In the genomic region with DNA sequence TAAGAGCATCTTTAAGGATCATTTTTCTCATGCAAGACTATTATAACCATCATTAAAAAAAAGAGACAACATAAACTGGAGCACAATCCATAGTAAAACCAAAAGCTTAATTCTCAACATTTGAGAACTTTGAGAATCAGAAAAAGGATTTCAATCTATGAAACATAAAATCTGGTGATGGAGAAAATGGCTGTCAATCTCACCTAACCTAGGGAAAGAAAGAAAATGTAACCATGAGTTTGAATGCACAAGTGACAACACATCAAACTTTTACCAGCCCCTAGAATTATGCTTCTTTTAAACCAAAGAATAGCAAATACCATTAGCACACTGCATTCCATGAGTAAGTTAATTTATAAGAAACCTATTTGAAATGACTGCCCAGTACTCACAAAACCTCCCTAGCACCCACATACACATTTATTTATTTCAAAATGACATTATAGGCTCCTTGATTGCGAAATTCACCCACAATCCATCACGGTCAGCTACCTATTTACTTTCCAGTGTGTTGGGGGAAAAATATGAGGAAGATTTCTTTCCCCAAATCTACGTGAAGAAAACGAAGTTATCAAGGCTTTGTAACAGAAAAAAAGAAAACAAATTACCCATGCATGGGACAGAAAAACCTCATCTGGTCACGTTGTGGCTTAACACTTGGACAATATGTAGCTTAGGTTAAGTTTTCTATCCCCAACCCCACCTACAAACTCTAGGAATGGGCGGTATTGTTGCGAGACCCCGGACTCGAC, we compare ENCODE assay signal across 8 cellular contexts. TPM values are rescaled to one million over a fixed set of nuclear protein-coding genes. Genes with fewer than 3 reads are reported as not detected.
DNase-seq lines count a peak whose midpoint lies in the region; ATAC-seq, FAIRE-seq and TF ChIP-seq lines count a peak whose summit lies in the region.

No MANE protein-coding gene starts in this region.

- peak overlapping the region; percentile 93 for H3K4me3 ChIP-seq in GM06990 (replicated peaks; ENCODE audit: low read depth, low read length)
- H3K4me3 ChIP-seq in mucosa of rectum (ENCODE audit: low read length in 2 of 2): peak overlapping the region; percentile 94

- H3K4me1 ChIP-seq in mucosa of rectum (ENCODE audit: control insufficient read depth in 2 of 2, insufficient read depth in 2 of 2, low read length in 2 of 2): peaks cover 0 to 4% of the 10 kb centered on the region in 2 donors

- no peak for FAIRE-seq in frontal cortex (lab: Jason Lieb, UNC)

- H3K9ac ChIP-seq in mucosa of rectum (ENCODE audit: low read depth in 1 of 2, low read length in 2 of 2): peak overlapping the region; percentile 81 to 87

- H3K27me3 ChIP-seq in GM06990 (replicated peaks; ENCODE audit: control insufficient read depth, insufficient read depth, low read length): no peaks in the 10 kb centered on the region
- no peaks in the 10 kb centered on the region for H3K27me3 ChIP-seq in mucosa of rectum (ENCODE audit: control insufficient read depth in 2 of 2, insufficient read depth in 2 of 2, low read length in 2 of 2)

- H3K36me3 ChIP-seq in GM06990 (ENCODE audit: control insufficient read depth, insufficient read depth, low read length): no peaks in the 10 kb centered on the region; the same call in 1 of the 2 replicates
- no peaks in the 10 kb centered on the region for H3K36me3 ChIP-seq in mucosa of rectum (ENCODE audit: control insufficient read depth in 2 of 2, insufficient read depth in 2 of 2, low read length in 2 of 2)

- DNase-seq in GM06990 (ENCODE audit: extremely low read depth, insufficient read length) (no peak), NCI-H128 (lab: John Stamatoyannopoulos, UW; ENCODE audit: unreplicated experiment) (peak; percentile 14), caudate nucleus (lab: John Stamatoyannopoulos, UW) (no peak), ureter (ENCODE audit: low spot score) (no peak), frontal cortex (ENCODE audit: low spot score in 2 of 2) (no peak)

- H3K27ac ChIP-seq in caudate nucleus (ENCODE audit: low read depth, low read length) (peak overlapping the region; percentile 80), mucosa of rectum (ENCODE audit: low read depth in 2 of 2, low read length in 2 of 2) (peak overlapping the region; percentile 94 to 95)

- no peak for ATAC-seq in HG02798 (IDR thresholded peaks at IDR 0.05; ENCODE audit: poor library complexity, unreplicated experiment)
- no peak for ATAC-seq in HG03045 (IDR thresholded peaks at IDR 0.05; ENCODE audit: unreplicated experiment)

- no peak for TF ChIP-seq CTCF in GM06990 (IDR thresholded peaks at IDR 0.05; ENCODE audit: insufficient read depth, low read length, poor library complexity, severe bottlenecking)

- H3K9me3 ChIP-seq in mucosa of rectum (ENCODE audit: control insufficient read depth in 2 of 2, low read length in 2 of 2): no peaks in the 10 kb centered on the region

RNA-seq across cellular contexts. Expression of gene ASCC3, which starts 0.8 kb away (rescaled TPM):
- total RNA-seq in ureter (66.6 TPM), frontal cortex (33.0 TPM)
